ENCODE assay signal across 9 cellular contexts in genomic region chr19:35897706-35898451, GRCh38. TPM values are rescaled to one million over a fixed set of nuclear protein-coding genes. Genes with fewer than 3 reads are reported as not detected.
DNase-seq lines count a peak whose midpoint lies in the region; ATAC-seq and TF ChIP-seq lines count a peak whose summit lies in the region.
"Had no signal": no experiment of that assay in that cellular context is flagged by ENCODE, and none has a peak within 500 bp of the region (broad histone marks: within the 10 kb centered on the region; RNA-seq: fewer than 3 reads in every experiment).

No MANE protein-coding gene starts in this region.

- H3K27me3 Mint-ChIP-seq in activated naive CD8-positive, alpha-beta T cell treated with anti-CD3 and anti-CD28 coated beads, Interleukin-2, amount 50 U/mL, for 24 hours = no peaks in the 10 kb centered on the region

- no peak overlapping the region for H2AFZ ChIP-seq in SK-N-SH (ENCODE audit: low read depth)

- CTCF ChIA-PET in SK-N-SH (lab: Yijun Ruan, JAX) = interaction anchor here (1.0 to 3.0 kb wide), 4 partner anchors 8 to 35 kb away, joined by 3 to 11 read pairs (median 4); no protein-coding TSS in a partner anchor

- H3K36me3 Mint-ChIP-seq in activated naive CD8-positive, alpha-beta T cell treated with anti-CD3 and anti-CD28 coated beads, Interleukin-2, amount 50 U/mL, for 24 hours (ENCODE audit: low read depth) = peaks cover 54% of the 10 kb centered on the region

- no peak for TF ChIP-seq RAD21 in SK-N-SH (IDR thresholded peaks at IDR 0.05; ENCODE audit: low read length)

- no peaks in the 10 kb centered on the region for H3K9me3 ChIP-seq in SK-N-SH
- H3K9me3 ChIP-seq in stomach smooth muscle (ENCODE audit: control insufficient read depth in 2 of 2, low read length in 2 of 2) = no peaks in the 10 kb centered on the region

- H3K4me1 ChIP-seq in SK-N-SH (ENCODE audit: control insufficient read depth in 1 of 2, insufficient read depth in 2 of 2, low read depth in 1 of 2, low read length in 1 of 2) (peaks cover 8 to 22% of the 10 kb centered on the region in 2 experiments; a peak in 3 of 4 replicates), stomach smooth muscle (ENCODE audit: control insufficient read depth, insufficient read depth, low read length) (peaks cover 30% of the 10 kb centered on the region)

- peak overlapping the region; percentile 81 for H3K4me3 Mint-ChIP-seq in activated naive CD8-positive, alpha-beta T cell treated with anti-CD3 and anti-CD28 coated beads, Interleukin-2, amount 50 U/mL, for 24 hours

- H3K4me1 Mint-ChIP-seq in activated naive CD8-positive, alpha-beta T cell treated with anti-CD3 and anti-CD28 coated beads, Interleukin-2, amount 50 U/mL, for 24 hours = peaks cover 57% of the 10 kb centered on the region

- TF ChIP-seq EP300 in SK-N-SH (IDR thresholded peaks at IDR 0.05; ENCODE audit: borderline replicate concordance in 1 of 2, low read depth in 1 of 2, low read length in 1 of 2) = no peak

- no peak for TF ChIP-seq CTCF in SK-N-SH (IDR thresholded peaks at IDR 0.05)

- H3K9me2 ChIP-seq in SK-N-SH = no peaks in the 10 kb centered on the region

- H3F3A ChIP-seq in SK-N-SH (replicated peaks; ENCODE audit: insufficient read depth) = peaks cover 10% of the 10 kb centered on the region

- no peak for ATAC-seq in SK-N-SH treated with all-trans-retinoic acid at 6 μM for 48 hours
- ATAC-seq in activated naive CD8-positive, alpha-beta T cell treated with anti-CD3 and anti-CD28 coated beads, Interleukin-2, amount 50 U/mL, for 24 hours = no peak
- no peak for ATAC-seq in GM21737 (IDR thresholded peaks at IDR 0.05; ENCODE audit: unreplicated experiment)
- ATAC-seq in HG02642 (IDR thresholded peaks at IDR 0.05; ENCODE audit: poor library complexity, unreplicated experiment) = no peak

- WGBS in SK-N-SH (ENCODE audit: low lambda C conversion rate) = 95% methylated on average over 11 of the region's 13 CpGs

- H3K27ac ChIP-seq in SK-N-SH (ENCODE audit: low read depth in 2 of 2, low read length in 1 of 2) (no peak overlapping the region), layer of hippocampus (ENCODE audit: low read depth, low read length) (peak overlapping the region; percentile 6), stomach smooth muscle (ENCODE audit: low read length) (no peak overlapping the region)

- H3K4me2 ChIP-seq in SK-N-SH = peak overlapping the region; percentile 100

- H3K36me3 ChIP-seq in SK-N-SH (replicated peaks in 1 of 2; ENCODE audit: control insufficient read depth in 1 of 2, insufficient read depth in 2 of 2, low read length in 1 of 2) (peaks cover 0 to 5% of the 10 kb centered on the region in 2 experiments), stomach smooth muscle (ENCODE audit: control insufficient read depth in 2 of 2, insufficient read depth in 2 of 2, low read length in 2 of 2) (peaks cover 2 to 11% of the 10 kb centered on the region in 2 donors)

- H3K4me3 ChIP-seq in SK-N-SH (ENCODE audit: low read depth in 2 of 2, low read length in 1 of 2) (peak overlapping the region in 1 of 2 experiments; percentile 100; a peak in 1 of 4 replicates), stomach smooth muscle (ENCODE audit: low read length in 2 of 2) (peak overlapping the region; percentile 63 to 85)

- POLR2A ChIA-PET in SK-N-SH (lab: Yijun Ruan, JAX) = interaction anchor here (0.6 kb wide), 1 partner anchor 113 kb away, joined by 3 read pairs; no protein-coding TSS in a partner anchor

- H3K27ac Mint-ChIP-seq in activated naive CD8-positive, alpha-beta T cell treated with anti-CD3 and anti-CD28 coated beads, Interleukin-2, amount 50 U/mL, for 24 hours = peak overlapping the region; percentile 96

- no peaks in the 10 kb centered on the region for H4K20me1 ChIP-seq in SK-N-SH (ENCODE audit: insufficient read depth)

- H3K27me3 ChIP-seq in SK-N-SH (ENCODE audit: insufficient read depth) (no peaks in the 10 kb centered on the region), layer of hippocampus (ENCODE audit: control insufficient read depth, insufficient read depth, low read length) (no peaks in the 10 kb centered on the region), stomach smooth muscle (ENCODE audit: control insufficient read depth in 1 of 2, insufficient read depth in 2 of 2, low read length in 2 of 2) (no peaks in the 10 kb centered on the region)

- no peaks in the 10 kb centered on the region for H3K9me3 Mint-ChIP-seq in activated naive CD8-positive, alpha-beta T cell treated with anti-CD3 and anti-CD28 coated beads, Interleukin-2, amount 50 U/mL, for 24 hours

- peaks cover 11% of the 10 kb centered on the region; the same call in 1 of the 2 replicates for H3K79me2 ChIP-seq in SK-N-SH (ENCODE audit: insufficient read depth)

- DNase-seq in SK-N-SH (peak; percentile 18), D341Med (ENCODE audit: low spot score) (no peak)
- DNase-seq in activated naive CD8-positive, alpha-beta T cell treated with anti-CD3 and anti-CD28 coated beads, Interleukin-2, amount 50 U/mL, for 24 hours = no peak
- DNase-seq: NCI-H2029 treated with DMSO at 0.1 percent for 48 hours had no signal

- H3K9ac ChIP-seq in SK-N-SH (no peak overlapping the region), stomach smooth muscle (ENCODE audit: low read length in 2 of 2) (peak overlapping the region; percentile 69 to 72)

TF ChIP-seq in SK-N-SH, 30 proteins besides CTCF, POLR2A, EP300 and RAD21 (continues in another document):
- no peak for TF ChIP-seq REST (IDR thresholded peaks at IDR 0.05; ENCODE audit: low read depth, low read length)
- TF ChIP-seq POLR2AphosphoS5 (IDR thresholded peaks at IDR 0.05; ENCODE audit: low read depth, low read length) = no peak

TF ChIP-seq in SK-N-SH treated with all-trans-retinoic acid at 6 μM for 48 hours, 23 proteins besides CTCF, POLR2A, EP300 and RAD21 (continues in another document):
- TF ChIP-seq ZC3H10 (CRISPR knock-in tag; IDR thresholded peaks at IDR 0.05) = no peak
- TF ChIP-seq TOX (CRISPR knock-in tag; IDR thresholded peaks at IDR 0.05; ENCODE audit: borderline replicate concordance) = no peak
- TF ChIP-seq ZNF8 (CRISPR knock-in tag; IDR thresholded peaks at IDR 0.05) = no peak
- no peak for TF ChIP-seq TCF4 (CRISPR knock-in tag; IDR thresholded peaks at IDR 0.05; ENCODE audit: borderline replicate concordance)
- TF ChIP-seq CREB5 (CRISPR knock-in tag; IDR thresholded peaks at IDR 0.05; ENCODE audit: low read depth) = no peak
- TF ChIP-seq PPARA (CRISPR knock-in tag; IDR thresholded peaks at IDR 0.05; ENCODE audit: borderline replicate concordance) = no peak
- TF ChIP-seq SNAI2 (CRISPR knock-in tag; IDR thresholded peaks at IDR 0.05) = no peak
- no peak for TF ChIP-seq POU6F1 (CRISPR knock-in tag; IDR thresholded peaks at IDR 0.05; ENCODE audit: borderline replicate concordance, low read depth)
- TF ChIP-seq ZNF70 (CRISPR knock-in tag; IDR thresholded peaks at IDR 0.05) = no peak

RNA-seq across cellular contexts. Expression of gene NFKBID, which starts 2.5 kb away (rescaled TPM):
- 5.5 and 11.4 TPM in 2 replicates for polyA plus RNA-seq in SK-N-SH (2012; rRNA removed)
- polyA plus RNA-seq in SK-N-SH (2012; cell fraction: cytosol; rRNA removed) = 0.58 and 1.2 TPM in 2 replicates
- polyA plus RNA-seq in SK-N-SH (2012; cell fraction: nucleus; rRNA removed) = 34.8 and 42.4 TPM in 2 replicates

RNA-seq across cellular contexts. Expression of gene HCST, which starts 4.5 kb away (rescaled TPM):
- polyA plus RNA-seq in SK-N-SH (2012; rRNA removed) = 0.59 and 0.76 TPM in 2 replicates
- polyA plus RNA-seq in SK-N-SH (2012; cell fraction: cytosol; rRNA removed) = 0.39 and 0.62 TPM in 2 replicates
- polyA plus RNA-seq in SK-N-SH (2012; cell fraction: nucleus; rRNA removed) = 1.6 and 2.6 TPM in 2 replicates

RNA-seq across cellular contexts. Expression of gene TYROBP, which starts 10.2 kb away (rescaled TPM):
- not detected in 2 replicates for polyA plus RNA-seq in SK-N-SH (2012; rRNA removed)
- polyA plus RNA-seq in SK-N-SH (2012; cell fraction: cytosol; rRNA removed) = not detected in 2 replicates
- polyA plus RNA-seq in SK-N-SH (2012; cell fraction: nucleus; rRNA removed) = not detected in 2 replicates

RNA-seq across cellular contexts. Expression of gene APLP1, which starts 29.5 kb away (rescaled TPM):
- 31.8 and 66.7 TPM in 2 replicates for polyA plus RNA-seq in SK-N-SH (2012; rRNA removed)
- polyA plus RNA-seq in SK-N-SH (2012; cell fraction: cytosol; rRNA removed) = 22.4 and 36.2 TPM in 2 replicates
- 41.1 and 43.6 TPM in 2 replicates for polyA plus RNA-seq in SK-N-SH (2012; cell fraction: nucleus; rRNA removed)

RNA-seq across cellular contexts. Expression of gene LRFN3, which starts 38.3 kb away (rescaled TPM):
- 2.1 and 5.4 TPM in 2 replicates for polyA plus RNA-seq in SK-N-SH (2012; rRNA removed)
- polyA plus RNA-seq in SK-N-SH (2012; cell fraction: cytosol; rRNA removed) = 3.3 and 6.5 TPM in 2 replicates
- polyA plus RNA-seq in SK-N-SH (2012; cell fraction: nucleus; rRNA removed) = 4.3 and 6.0 TPM in 2 replicates
